2 cellular contexts compared by ENCODE assay signal in the genomic region with DNA sequence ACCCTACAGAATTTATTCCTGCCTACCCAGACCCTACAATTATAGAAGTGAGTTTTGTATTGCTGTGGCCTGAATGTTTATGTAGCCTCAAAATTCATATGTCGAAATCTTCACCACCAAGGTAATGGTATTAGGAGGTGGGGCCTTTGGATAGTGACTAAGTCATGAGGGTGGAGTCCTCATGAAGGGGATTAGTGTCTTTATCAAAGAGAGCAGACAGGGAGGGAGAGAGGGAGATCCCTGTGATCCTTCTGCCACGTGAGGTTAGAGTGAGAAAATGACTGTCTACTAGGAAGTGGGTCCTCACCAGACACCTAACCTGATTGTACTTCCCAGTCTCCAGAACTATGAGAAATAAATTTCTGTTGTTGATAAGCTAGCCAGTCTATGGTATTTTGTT.
TF ChIP-seq lines count a peak whose summit lies in the region.

No MANE protein-coding gene starts in this region.

TF ChIP-seq in HCT116, 20 proteins besides CTCF, POLR2A, EP300 and RAD21:
- TF ChIP-seq, protein P1, sequence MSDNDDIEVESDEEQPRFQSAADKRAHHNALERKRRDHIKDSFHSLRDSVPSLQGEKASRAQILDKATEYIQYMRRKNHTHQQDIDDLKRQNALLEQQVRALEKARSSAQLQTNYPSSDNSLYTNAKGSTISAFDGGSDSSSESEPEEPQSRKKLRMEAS (IDR thresholded peaks at IDR 0.05): no peak
- TF ChIP-seq SP1 (IDR thresholded peaks at IDR 0.05; ENCODE audit: low read depth): no peak
- no peak for TF ChIP-seq CBX3 (IDR thresholded peaks at IDR 0.05; ENCODE audit: low read depth)
- TF ChIP-seq SIN3A (IDR thresholded peaks at IDR 0.05; ENCODE audit: low read depth): no peak
- no peak for TF ChIP-seq TCF7L2 (IDR thresholded peaks at IDR 0.05; ENCODE audit: borderline replicate concordance, extremely low read depth, insufficient read depth, insufficient read length)
- no peak for TF ChIP-seq ELF1 (IDR thresholded peaks at IDR 0.05; ENCODE audit: borderline replicate concordance, low read depth)
- no peak for TF ChIP-seq YY1 (IDR thresholded peaks at IDR 0.05; ENCODE audit: extremely low read depth, insufficient replicate concordance, low read depth, low read length)
- TF ChIP-seq ZNF274 (IDR thresholded peaks at IDR 0.05; ENCODE audit: low read depth, low read length): no peak
- no peak for TF ChIP-seq SRF (IDR thresholded peaks at IDR 0.05; ENCODE audit: low read depth)
- TF ChIP-seq ZFX (IDR thresholded peaks at IDR 0.05): no peak
- TF ChIP-seq JUND (IDR thresholded peaks at IDR 0.05): no peak
- no peak for TF ChIP-seq POLR2AphosphoS5 (IDR thresholded peaks at IDR 0.05; ENCODE audit: low read depth, low read length)
- TF ChIP-seq EZH2phosphoT487 (IDR thresholded peaks at IDR 0.05; ENCODE audit: borderline replicate concordance): no peak
- TF ChIP-seq, protein P2, sequence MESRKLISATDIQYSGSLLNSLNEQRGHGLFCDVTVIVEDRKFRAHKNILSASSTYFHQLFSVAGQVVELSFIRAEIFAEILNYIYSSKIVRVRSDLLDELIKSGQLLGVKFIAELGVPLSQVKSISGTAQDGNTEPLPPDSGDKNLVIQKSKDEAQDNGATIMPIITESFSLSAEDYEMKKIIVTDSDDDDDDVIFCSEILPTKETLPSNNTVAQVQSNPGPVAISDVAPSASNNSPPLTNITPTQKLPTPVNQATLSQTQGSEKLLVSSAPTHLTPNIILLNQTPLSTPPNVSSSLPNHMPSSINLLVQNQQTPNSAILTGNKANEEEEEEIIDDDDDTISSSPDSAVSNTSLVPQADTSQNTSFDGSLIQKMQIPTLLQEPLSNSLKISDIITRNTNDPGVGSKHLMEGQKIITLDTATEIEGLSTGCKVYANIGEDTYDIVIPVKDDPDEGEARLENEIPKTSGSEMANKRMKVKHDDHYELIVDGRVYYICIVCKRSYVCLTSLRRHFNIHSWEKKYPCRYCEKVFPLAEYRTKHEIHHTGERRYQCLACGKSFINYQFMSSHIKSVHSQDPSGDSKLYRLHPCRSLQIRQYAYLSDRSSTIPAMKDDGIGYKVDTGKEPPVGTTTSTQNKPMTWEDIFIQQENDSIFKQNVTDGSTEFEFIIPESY (IDR thresholded peaks at IDR 0.05; ENCODE audit: extremely low read depth, insufficient replicate concordance, low read length): no peak
- TF ChIP-seq EZH2 (IDR thresholded peaks at IDR 0.05): no peak
- TF ChIP-seq, protein P3, sequence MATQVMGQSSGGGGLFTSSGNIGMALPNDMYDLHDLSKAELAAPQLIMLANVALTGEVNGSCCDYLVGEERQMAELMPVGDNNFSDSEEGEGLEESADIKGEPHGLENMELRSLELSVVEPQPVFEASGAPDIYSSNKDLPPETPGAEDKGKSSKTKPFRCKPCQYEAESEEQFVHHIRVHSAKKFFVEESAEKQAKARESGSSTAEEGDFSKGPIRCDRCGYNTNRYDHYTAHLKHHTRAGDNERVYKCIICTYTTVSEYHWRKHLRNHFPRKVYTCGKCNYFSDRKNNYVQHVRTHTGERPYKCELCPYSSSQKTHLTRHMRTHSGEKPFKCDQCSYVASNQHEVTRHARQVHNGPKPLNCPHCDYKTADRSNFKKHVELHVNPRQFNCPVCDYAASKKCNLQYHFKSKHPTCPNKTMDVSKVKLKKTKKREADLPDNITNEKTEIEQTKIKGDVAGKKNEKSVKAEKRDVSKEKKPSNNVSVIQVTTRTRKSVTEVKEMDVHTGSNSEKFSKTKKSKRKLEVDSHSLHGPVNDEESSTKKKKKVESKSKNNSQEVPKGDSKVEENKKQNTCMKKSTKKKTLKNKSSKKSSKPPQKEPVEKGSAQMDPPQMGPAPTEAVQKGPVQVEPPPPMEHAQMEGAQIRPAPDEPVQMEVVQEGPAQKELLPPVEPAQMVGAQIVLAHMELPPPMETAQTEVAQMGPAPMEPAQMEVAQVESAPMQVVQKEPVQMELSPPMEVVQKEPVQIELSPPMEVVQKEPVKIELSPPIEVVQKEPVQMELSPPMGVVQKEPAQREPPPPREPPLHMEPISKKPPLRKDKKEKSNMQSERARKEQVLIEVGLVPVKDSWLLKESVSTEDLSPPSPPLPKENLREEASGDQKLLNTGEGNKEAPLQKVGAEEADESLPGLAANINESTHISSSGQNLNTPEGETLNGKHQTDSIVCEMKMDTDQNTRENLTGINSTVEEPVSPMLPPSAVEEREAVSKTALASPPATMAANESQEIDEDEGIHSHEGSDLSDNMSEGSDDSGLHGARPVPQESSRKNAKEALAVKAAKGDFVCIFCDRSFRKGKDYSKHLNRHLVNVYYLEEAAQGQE (IDR thresholded peaks at IDR 0.05; ENCODE audit: low read depth): no peak
- TF ChIP-seq, protein P4, sequence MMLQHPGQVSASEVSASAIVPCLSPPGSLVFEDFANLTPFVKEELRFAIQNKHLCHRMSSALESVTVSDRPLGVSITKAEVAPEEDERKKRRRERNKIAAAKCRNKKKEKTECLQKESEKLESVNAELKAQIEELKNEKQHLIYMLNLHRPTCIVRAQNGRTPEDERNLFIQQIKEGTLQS (IDR thresholded peaks at IDR 0.05): no peak
- TF ChIP-seq CEBPB (IDR thresholded peaks at IDR 0.05; ENCODE audit: low read depth): no peak
- TF ChIP-seq EGR1 (IDR thresholded peaks at IDR 0.05; ENCODE audit: low read depth): no peak

TF ChIP-seq in K562, 482 proteins besides CTCF, POLR2A, EP300 and RAD21 (continues in another document):
- TF ChIP-seq HNRNPUL1 (IDR thresholded peaks at IDR 0.05; ENCODE audit: low read length) (no peak), U2AF2 (optimal IDR thresholded peaks at IDR 0.05; ENCODE audit: low read depth, low read length) (no peak), FOXK2 (conservative IDR thresholded peaks at IDR 0.05 in 1 of 2, IDR thresholded peaks at IDR 0.05 in 1 of 2; ENCODE audit: low read depth in 2 of 2) (peak in 1 of 2 experiments; percentile 26; a peak in 1 of 4 replicates), SRSF1 (IDR thresholded peaks at IDR 0.05; ENCODE audit: low read depth, low read length) (no peak), BMI1 (IDR thresholded peaks at IDR 0.05; ENCODE audit: low read length) (no peak), GABPA (tag; conservative IDR thresholded peaks at IDR 0.05; ENCODE audit: low read depth) (no peak), CEBPB (tag; IDR thresholded peaks at IDR 0.05) (peak; percentile 62), BACH1 (tag; IDR thresholded peaks at IDR 0.05) (no peak), BCOR (IDR thresholded peaks at IDR 0.05) (no peak), NR3C1 (CRISPR knock-in tag; IDR thresholded peaks at IDR 0.05) (no peak), BHLHE40 (IDR thresholded peaks at IDR 0.05; ENCODE audit: low read length) (peak; percentile 95), ASH1L (IDR thresholded peaks at IDR 0.05; ENCODE audit: borderline replicate concordance, low read depth, partially characterized antibody) (no peak), SLC30A9 (CRISPR knock-in tag; IDR thresholded peaks at IDR 0.05) (no peak), RB1 (IDR thresholded peaks at IDR 0.05; ENCODE audit: low read depth) (no peak), ZNF408 (CRISPR knock-in tag; IDR thresholded peaks at IDR 0.05; ENCODE audit: low read depth) (no peak), SMAD4 (CRISPR knock-in tag; conservative IDR thresholded peaks at IDR 0.05) (peak; percentile 69), HMGN3 (IDR thresholded peaks at IDR 0.05; ENCODE audit: borderline replicate concordance, extremely low read depth, insufficient read length, low read depth, low read length) (no peak), DMBX1 (CRISPR knock-in tag; IDR thresholded peaks at IDR 0.05; ENCODE audit: borderline replicate concordance) (no peak), FOXJ2 (tag; IDR thresholded peaks at IDR 0.05) (no peak), ZNF785 (CRISPR knock-in tag; IDR thresholded peaks at IDR 0.05) (no peak), FOXJ3 (CRISPR knock-in tag; IDR thresholded peaks at IDR 0.05) (no peak), TBL1XR1 (IDR thresholded peaks at IDR 0.05; ENCODE audit: low read length in 2 of 2) (peak; percentile 24 to 70; a peak in 2 of 4 replicates), EWSR1 (IDR thresholded peaks at IDR 0.05; ENCODE audit: borderline replicate concordance, low read depth, partially characterized antibody) (no peak), SAFB2 (IDR thresholded peaks at IDR 0.05; ENCODE audit: borderline replicate concordance, low read depth, low read length, severe bottlenecking) (no peak), SMC3 (conservative IDR thresholded peaks at IDR 0.05; ENCODE audit: insufficient read depth, low read depth, low read length) (no peak), TFAM (CRISPR knock-in tag; conservative IDR thresholded peaks at IDR 0.05) (no peak), CHD2 (IDR thresholded peaks at IDR 0.05; ENCODE audit: low read depth, low read length) (no peak), TEAD2 (tag; IDR thresholded peaks at IDR 0.05) (no peak)
- TF ChIP-seq, protein P5, sequence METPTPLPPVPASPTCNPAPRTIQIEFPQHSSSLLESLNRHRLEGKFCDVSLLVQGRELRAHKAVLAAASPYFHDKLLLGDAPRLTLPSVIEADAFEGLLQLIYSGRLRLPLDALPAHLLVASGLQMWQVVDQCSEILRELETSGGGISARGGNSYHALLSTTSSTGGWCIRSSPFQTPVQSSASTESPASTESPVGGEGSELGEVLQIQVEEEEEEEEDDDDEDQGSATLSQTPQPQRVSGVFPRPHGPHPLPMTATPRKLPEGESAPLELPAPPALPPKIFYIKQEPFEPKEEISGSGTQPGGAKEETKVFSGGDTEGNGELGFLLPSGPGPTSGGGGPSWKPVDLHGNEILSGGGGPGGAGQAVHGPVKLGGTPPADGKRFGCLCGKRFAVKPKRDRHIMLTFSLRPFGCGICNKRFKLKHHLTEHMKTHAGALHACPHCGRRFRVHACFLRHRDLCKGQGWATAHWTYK (CRISPR knock-in tag; IDR thresholded peaks at IDR 0.05): no peak
- TF ChIP-seq, protein P6, sequence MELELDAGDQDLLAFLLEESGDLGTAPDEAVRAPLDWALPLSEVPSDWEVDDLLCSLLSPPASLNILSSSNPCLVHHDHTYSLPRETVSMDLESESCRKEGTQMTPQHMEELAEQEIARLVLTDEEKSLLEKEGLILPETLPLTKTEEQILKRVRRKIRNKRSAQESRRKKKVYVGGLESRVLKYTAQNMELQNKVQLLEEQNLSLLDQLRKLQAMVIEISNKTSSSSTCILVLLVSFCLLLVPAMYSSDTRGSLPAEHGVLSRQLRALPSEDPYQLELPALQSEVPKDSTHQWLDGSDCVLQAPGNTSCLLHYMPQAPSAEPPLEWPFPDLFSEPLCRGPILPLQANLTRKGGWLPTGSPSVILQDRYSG (tag; conservative IDR thresholded peaks at IDR 0.05; ENCODE audit: low read depth): no peak
- TF ChIP-seq, protein P7, sequence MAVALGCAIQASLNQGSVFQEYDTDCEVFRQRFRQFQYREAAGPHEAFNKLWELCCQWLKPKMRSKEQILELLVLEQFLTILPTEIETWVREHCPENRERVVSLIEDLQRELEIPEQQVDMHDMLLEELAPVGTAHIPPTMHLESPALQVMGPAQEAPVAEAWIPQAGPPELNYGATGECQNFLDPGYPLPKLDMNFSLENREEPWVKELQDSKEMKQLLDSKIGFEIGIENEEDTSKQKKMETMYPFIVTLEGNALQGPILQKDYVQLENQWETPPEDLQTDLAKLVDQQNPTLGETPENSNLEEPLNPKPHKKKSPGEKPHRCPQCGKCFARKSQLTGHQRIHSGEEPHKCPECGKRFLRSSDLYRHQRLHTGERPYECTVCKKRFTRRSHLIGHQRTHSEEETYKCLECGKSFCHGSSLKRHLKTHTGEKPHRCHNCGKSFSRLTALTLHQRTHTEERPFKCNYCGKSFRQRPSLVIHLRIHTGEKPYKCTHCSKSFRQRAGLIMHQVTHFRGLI (CRISPR knock-in tag; IDR thresholded peaks at IDR 0.05): no peak
- TF ChIP-seq, protein P8, sequence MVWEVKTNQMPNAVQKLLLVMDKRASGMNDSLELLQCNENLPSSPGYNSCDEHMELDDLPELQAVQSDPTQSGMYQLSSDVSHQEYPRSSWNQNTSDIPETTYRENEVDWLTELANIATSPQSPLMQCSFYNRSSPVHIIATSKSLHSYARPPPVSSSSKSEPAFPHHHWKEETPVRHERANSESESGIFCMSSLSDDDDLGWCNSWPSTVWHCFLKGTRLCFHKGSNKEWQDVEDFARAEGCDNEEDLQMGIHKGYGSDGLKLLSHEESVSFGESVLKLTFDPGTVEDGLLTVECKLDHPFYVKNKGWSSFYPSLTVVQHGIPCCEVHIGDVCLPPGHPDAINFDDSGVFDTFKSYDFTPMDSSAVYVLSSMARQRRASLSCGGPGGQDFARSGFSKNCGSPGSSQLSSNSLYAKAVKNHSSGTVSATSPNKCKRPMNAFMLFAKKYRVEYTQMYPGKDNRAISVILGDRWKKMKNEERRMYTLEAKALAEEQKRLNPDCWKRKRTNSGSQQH (CRISPR knock-in tag; IDR thresholded peaks at IDR 0.05): no peak
- TF ChIP-seq, protein P9, sequence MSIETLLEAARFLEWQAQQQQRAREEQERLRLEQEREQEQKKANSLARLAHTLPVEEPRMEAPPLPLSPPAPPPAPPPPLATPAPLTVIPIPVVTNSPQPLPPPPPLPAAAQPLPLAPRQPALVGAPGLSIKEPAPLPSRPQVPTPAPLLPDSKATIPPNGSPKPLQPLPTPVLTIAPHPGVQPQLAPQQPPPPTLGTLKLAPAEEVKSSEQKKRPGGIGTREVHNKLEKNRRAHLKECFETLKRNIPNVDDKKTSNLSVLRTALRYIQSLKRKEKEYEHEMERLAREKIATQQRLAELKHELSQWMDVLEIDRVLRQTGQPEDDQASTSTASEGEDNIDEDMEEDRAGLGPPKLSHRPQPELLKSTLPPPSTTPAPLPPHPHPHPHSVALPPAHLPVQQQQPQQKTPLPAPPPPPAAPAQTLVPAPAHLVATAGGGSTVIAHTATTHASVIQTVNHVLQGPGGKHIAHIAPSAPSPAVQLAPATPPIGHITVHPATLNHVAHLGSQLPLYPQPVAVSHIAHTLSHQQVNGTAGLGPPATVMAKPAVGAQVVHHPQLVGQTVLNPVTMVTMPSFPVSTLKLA (conservative IDR thresholded peaks at IDR 0.05): peak; percentile 50 to 59; a peak in 3 of 4 replicates
- TF ChIP-seq, protein P10, sequence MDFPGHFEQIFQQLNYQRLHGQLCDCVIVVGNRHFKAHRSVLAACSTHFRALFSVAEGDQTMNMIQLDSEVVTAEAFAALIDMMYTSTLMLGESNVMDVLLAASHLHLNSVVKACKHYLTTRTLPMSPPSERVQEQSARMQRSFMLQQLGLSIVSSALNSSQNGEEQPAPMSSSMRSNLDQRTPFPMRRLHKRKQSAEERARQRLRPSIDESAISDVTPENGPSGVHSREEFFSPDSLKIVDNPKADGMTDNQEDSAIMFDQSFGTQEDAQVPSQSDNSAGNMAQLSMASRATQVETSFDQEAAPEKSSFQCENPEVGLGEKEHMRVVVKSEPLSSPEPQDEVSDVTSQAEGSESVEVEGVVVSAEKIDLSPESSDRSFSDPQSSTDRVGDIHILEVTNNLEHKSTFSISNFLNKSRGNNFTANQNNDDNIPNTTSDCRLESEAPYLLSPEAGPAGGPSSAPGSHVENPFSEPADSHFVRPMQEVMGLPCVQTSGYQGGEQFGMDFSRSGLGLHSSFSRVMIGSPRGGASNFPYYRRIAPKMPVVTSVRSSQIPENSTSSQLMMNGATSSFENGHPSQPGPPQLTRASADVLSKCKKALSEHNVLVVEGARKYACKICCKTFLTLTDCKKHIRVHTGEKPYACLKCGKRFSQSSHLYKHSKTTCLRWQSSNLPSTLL (IDR thresholded peaks at IDR 0.05): peak; percentile 76
